14 cellular contexts compared by ENCODE assay signal in genomic region chr3:13197281-13197680, GRCh38.
DNase-seq lines count a peak whose midpoint lies in the region; ATAC-seq and TF ChIP-seq lines count a peak whose summit lies in the region.
"Had no signal": no experiment of that assay in that cellular context is flagged by ENCODE, and none has a peak within 500 bp of the region (broad histone marks: within the 10 kb centered on the region; RNA-seq: fewer than 3 reads in every experiment).

No MANE protein-coding gene starts in this region.

- no peak overlapping the region for H2BK120ac ChIP-seq in mesendoderm (ENCODE audit: low read depth, low read length)

- peaks cover 2% of the 10 kb centered on the region for H3K36me3 Mint-ChIP-seq in chondrocyte (ENCODE audit: low read depth)
- H3K36me3 Mint-ChIP-seq: CD8-positive, alpha-beta memory T cell had no signal

- no peak overlapping the region for H4K8ac ChIP-seq in mesendoderm (ENCODE audit: low read depth, low read length)

- H2AK5ac ChIP-seq in mesendoderm (ENCODE audit: low read length), result no peak overlapping the region

- peak; percentile 72 for DNase-seq in chondrocyte (ENCODE audit: low spot score)
- DNase-seq in osteoblast (ENCODE audit: insufficient read length, low spot score, missing footprints), result peak; percentile 74
- no peak for DNase-seq in NCI-H2196 (lab: John Stamatoyannopoulos, UW; ENCODE audit: unreplicated experiment)
- DNase-seq in SHP77 (lab: John Stamatoyannopoulos, UW), result no peak
- DNase-seq in mesendoderm, result no peak
- DNase-seq: BE2C; Caco-2; CD8-positive, alpha-beta memory T cell; GF-D8; GM23248 had no signal

- H3K56ac ChIP-seq in mesendoderm (ENCODE audit: low read length), result no peak overlapping the region

- no peak overlapping the region for H2BK15ac ChIP-seq in mesendoderm (replicated peaks; ENCODE audit: low read depth)

- H3K27me3 ChIP-seq in BLaER1 treated with 17β-estradiol and CSF1 and Interleukin-3, amounts not matched to agents 10 nM and 100 nM, result peaks cover 0 to 13% (median 0%) of the 10 kb centered on the region in 11 experiments; a peak in 1 of 22 replicates
- H3K27me3 ChIP-seq in osteoblast (ENCODE audit: insufficient read depth, low read length) (no peaks in the 10 kb centered on the region), mesendoderm (ENCODE audit: insufficient read depth, low read length, poor library complexity) (no peaks in the 10 kb centered on the region)
- H3K27me3 ChIP-seq: BE2C had no signal

- peaks cover 13% of the 10 kb centered on the region for H3K27me3 Mint-ChIP-seq in chondrocyte (ENCODE audit: low read depth)

- peaks cover 50 to 100% (median 100%) of the 10 kb centered on the region in 10 experiments for H3K4me1 ChIP-seq in BLaER1 treated with 17β-estradiol and CSF1 and Interleukin-3, amounts not matched to agents 10 nM and 100 nM
- H3K4me1 ChIP-seq in osteoblast (ENCODE audit: insufficient read depth, low read length), result no peaks in the 10 kb centered on the region
- no peaks in the 10 kb centered on the region for H3K4me1 ChIP-seq in mesendoderm (ENCODE audit: control insufficient read depth, low read depth, low read length)
- H3K4me1 ChIP-seq: BE2C, Caco-2 had no signal

- peak overlapping the region; percentile 64 to 97 (median 95); a peak in 21 of 22 replicates for H3K4me2 ChIP-seq in BLaER1 treated with 17β-estradiol and CSF1 and Interleukin-3, amounts not matched to agents 10 nM and 100 nM
- H3K4me2 ChIP-seq in osteoblast (ENCODE audit: insufficient read depth, low read length), result no peak overlapping the region
- H3K4me2 ChIP-seq in mesendoderm (ENCODE audit: low read length), result no peak overlapping the region

- peaks cover 26% of the 10 kb centered on the region for H3K4me1 Mint-ChIP-seq in chondrocyte (ENCODE audit: low read depth)

- no peaks in the 10 kb centered on the region for H4K20me1 ChIP-seq in BLaER1 treated with 17β-estradiol and CSF1 and Interleukin-3, amounts not matched to agents 10 nM and 100 nM
- no peaks in the 10 kb centered on the region for H4K20me1 ChIP-seq in osteoblast (ENCODE audit: insufficient read depth, low read length)

- H3K79me1 ChIP-seq in mesendoderm (ENCODE audit: low read length), result no peaks in the 10 kb centered on the region

- H3K79me2 ChIP-seq in osteoblast (ENCODE audit: insufficient read depth, low read length), result no peaks in the 10 kb centered on the region
- no peaks in the 10 kb centered on the region for H3K79me2 ChIP-seq in mesendoderm (ENCODE audit: control insufficient read depth, insufficient read depth, low read length)

- no peaks in the 10 kb centered on the region for H3K9me3 ChIP-seq in BLaER1 treated with 17β-estradiol and CSF1 and Interleukin-3, amounts not matched to agents 10 nM and 100 nM (replicated peaks in 1 of 11)
- H3K9me3 ChIP-seq in osteoblast (ENCODE audit: low read depth, low read length), result no peaks in the 10 kb centered on the region
- H3K9me3 ChIP-seq: BE2C, Caco-2 had no signal

- TF ChIP-seq CTCF in chondrocyte (IDR thresholded peaks at IDR 0.05) (no peak), osteoblast (IDR thresholded peaks at IDR 0.05; ENCODE audit: extremely low read depth, low read depth, low read length) (no peak)

- no peaks in the 10 kb centered on the region for H3K36me3 ChIP-seq in BLaER1 treated with 17β-estradiol and CSF1 and Interleukin-3, amounts not matched to agents 10 nM and 100 nM
- H3K36me3 ChIP-seq in osteoblast (ENCODE audit: insufficient read depth, low read length) (no peaks in the 10 kb centered on the region), mesendoderm (ENCODE audit: control insufficient read depth, insufficient read depth, low read length) (no peaks in the 10 kb centered on the region)
- H3K36me3 ChIP-seq: BE2C had no signal

- peak overlapping the region in 5 of 11 experiments; percentile 37 to 74 (median 68); a peak in 7 of 22 replicates for H3K9ac ChIP-seq in BLaER1 treated with 17β-estradiol and CSF1 and Interleukin-3, amounts not matched to agents 10 nM and 100 nM
- H3K9ac ChIP-seq in mesendoderm (ENCODE audit: low read length), result no peak overlapping the region
- H3K9ac ChIP-seq: GM23248 had no signal

- no peak overlapping the region for H3K23ac ChIP-seq in mesendoderm (ENCODE audit: low read length)

- no peaks in the 10 kb centered on the region for H3K9me3 Mint-ChIP-seq in chondrocyte (ENCODE audit: low read depth)
- H3K9me3 Mint-ChIP-seq: CD8-positive, alpha-beta memory T cell had no signal

- H4K5ac ChIP-seq in mesendoderm (ENCODE audit: low read length), result no peak overlapping the region

- no peak overlapping the region for H2BK5ac ChIP-seq in mesendoderm (ENCODE audit: low read length)

- H3K27ac Mint-ChIP-seq in chondrocyte (ENCODE audit: unreplicated experiment), result no peak overlapping the region
- H3K27ac Mint-ChIP-seq: CD8-positive, alpha-beta memory T cell had no signal

- WGBS in mesendoderm (ENCODE audit: extremely low coverage, insufficient coverage, low lambda C conversion rate), result no CpG with 5 or more reads among the region's 12 CpGs

- no peak overlapping the region for H3K4me3 Mint-ChIP-seq in chondrocyte (ENCODE audit: unreplicated experiment)
- H3K4me3 Mint-ChIP-seq: CD8-positive, alpha-beta memory T cell had no signal

- H3K18ac ChIP-seq in mesendoderm (ENCODE audit: low read length), result no peak overlapping the region

- H3K27ac ChIP-seq in BLaER1 treated with 17β-estradiol and CSF1 and Interleukin-3, amounts not matched to agents 10 nM and 100 nM, result peak overlapping the region in 4 of 11 experiments; percentile 77 to 88 (median 82); a peak in 7 of 22 replicates
- no peak overlapping the region for H3K27ac ChIP-seq in osteoblast (ENCODE audit: low read depth, low read length)
- no peak overlapping the region for H3K27ac ChIP-seq in mesendoderm (ENCODE audit: low read depth, low read length)
- H3K27ac ChIP-seq: GM23248, HL-60 had no signal

- no peak for ATAC-seq in GM21360 (IDR thresholded peaks at IDR 0.05; ENCODE audit: unreplicated experiment)
- ATAC-seq: HCT116 had no signal

- H2AFZ ChIP-seq in osteoblast (ENCODE audit: low read length), result no peak overlapping the region
- H2AFZ ChIP-seq: GM23248 had no signal

- peak overlapping the region in 2 of 10 experiments; percentile 46 to 47; a peak in 1 of 20 replicates for H3K4me3 ChIP-seq in BLaER1 treated with 17β-estradiol and CSF1 and Interleukin-3, amounts not matched to agents 10 nM and 100 nM
- H3K4me3 ChIP-seq in osteoblast (ENCODE audit: insufficient read depth, low read length) (no peak overlapping the region), mesendoderm (ENCODE audit: low read length) (no peak overlapping the region)
- H3K4me3 ChIP-seq: GM23248 had no signal

- no peak overlapping the region for H3K4ac ChIP-seq in mesendoderm (ENCODE audit: low read depth, low read length)

Comparison
In these comparisons a context has a peak if more than half of its experiments do, and no peak if none do; other contexts are left out.
1. H3K4me2 ChIP-seq: peak in BLaER1 treated with 17β-estradiol and CSF1 and Interleukin-3, amounts not matched to agents 10 nM and 100 nM (11 of 11); none in osteoblast (single experiment) and mesendoderm (single experiment).
2. DNase-seq: peak in chondrocyte (single experiment) and osteoblast (single experiment); none in NCI-H2196 (single experiment), SHP77 (0 of 2) and mesendoderm (single experiment).